ENCODE assay signal across 25 cellular contexts in genomic region chr1:41373373-41373772, GRCh38. TPM values are rescaled to one million over a fixed set of nuclear protein-coding genes. Genes with fewer than 3 reads are reported as not detected.
A peak's percentile ranks its signal among the peaks of the same experiment; 100 is the strongest.
DNase-seq lines count a peak whose midpoint lies in the region; ATAC-seq and TF ChIP-seq lines count a peak whose summit lies in the region.
"Had no signal": no experiment of that assay in that cellular context is flagged by ENCODE, and none has a peak within 500 bp of the region (broad histone marks: within the 10 kb centered on the region; RNA-seq: fewer than 3 reads in every experiment).

No MANE protein-coding gene starts in this region.

- peak overlapping the region; percentile 9 for H3K9ac ChIP-seq in neuronal stem cell (ENCODE audit: low read depth, low read length, poor library complexity)

- no peak overlapping the region for H3K14ac ChIP-seq in neuronal stem cell (ENCODE audit: low read length)

- H3K9me3 ChIP-seq in WERI-Rb-1 (ENCODE audit: severe bottlenecking) (no peaks in the 10 kb centered on the region), neuronal stem cell (replicated peaks in 1 of 2; ENCODE audit: control insufficient read depth in 2 of 2, insufficient read depth in 1 of 2, low read depth in 1 of 2, low read length in 2 of 2) (no peaks in the 10 kb centered on the region)

- no peak overlapping the region for H2BK12ac ChIP-seq in neuronal stem cell (ENCODE audit: low read length)

- peaks cover 53% of the 10 kb centered on the region for H3K36me3 ChIP-seq in WERI-Rb-1
- no peaks in the 10 kb centered on the region for H3K36me3 ChIP-seq in neuronal stem cell (replicated peaks in 1 of 2; ENCODE audit: control insufficient read depth in 2 of 2, insufficient read depth in 2 of 2, low read length in 2 of 2)

- no peak overlapping the region for H3K4ac ChIP-seq in neuronal stem cell (ENCODE audit: low read length)

- no peak overlapping the region for H4K91ac ChIP-seq in neuronal stem cell (ENCODE audit: low read depth, low read length, poor library complexity)

- no peak for ATAC-seq in Right ventricle myocardium inferior
- no peak for ATAC-seq in Right ventricle myocardium superior (ENCODE audit: poor library complexity)
- ATAC-seq: CD8-positive, alpha-beta T cell; GM12878; HCT116 had no signal

- H3K4me2 ChIP-seq in neuronal stem cell (ENCODE audit: insufficient read depth, low read length, poor library complexity, severe bottlenecking), result no peak overlapping the region

- H3K4me1 ChIP-seq in neuronal stem cell (ENCODE audit: control insufficient read depth in 2 of 2, insufficient read depth in 1 of 2, low read depth in 1 of 2, low read length in 2 of 2), result peaks cover 16 to 20% of the 10 kb centered on the region in 2 donors

- H2BK15ac ChIP-seq in neuronal stem cell (ENCODE audit: low read length), result peak overlapping the region; percentile 34

- H3K23ac ChIP-seq in neuronal stem cell (ENCODE audit: low read depth, low read length, poor library complexity), result no peak overlapping the region

- no CpG with 5 or more reads among the region's 6 CpGs for WGBS in neuronal stem cell (ENCODE audit: extremely low coverage in 2 of 2, insufficient read length in 2 of 2, insufficient replicate concordance in 1 of 2), 2 donors

- no peak for TF ChIP-seq CTCF in WERI-Rb-1 (IDR thresholded peaks at IDR 0.05; ENCODE audit: low read depth, low read length)

- H3K4me3 ChIP-seq in WERI-Rb-1 (ENCODE audit: low read depth, low read length) (no peak overlapping the region), neuronal stem cell (ENCODE audit: low read length in 2 of 2) (peak overlapping the region in 1 of 2 donors; percentile 1)
- H3K4me3 ChIP-seq: GM12878 had no signal

- H2AFZ ChIP-seq in neuronal stem cell (ENCODE audit: low read length), result no peak overlapping the region

- no peak overlapping the region for H4K8ac ChIP-seq in neuronal stem cell (ENCODE audit: low read depth, low read length)

- H3K27me3 ChIP-seq in WERI-Rb-1 (ENCODE audit: insufficient read depth, low read depth, severe bottlenecking) (no peaks in the 10 kb centered on the region), neuronal stem cell (ENCODE audit: control insufficient read depth in 3 of 3, insufficient read depth in 3 of 3, low read depth in 1 of 3, low read length in 3 of 3) (peaks cover 0 to 58% (median 0%) of the 10 kb centered on the region in 3 experiments)

- peak overlapping the region; percentile 30 for H3K18ac ChIP-seq in neuronal stem cell (ENCODE audit: low read length)

- DNase-seq in Right ventricle myocardium inferior (ENCODE audit: missing footprints) (peak; percentile 18), Right ventricle myocardium superior (no peak), WERI-Rb-1 (no peak), neuronal stem cell (ENCODE audit: low spot score) (no peak), Ammon's horn (ENCODE audit: low spot score) (no peak), SKM-1 treated with dmso at 0.1 percent for 144 hours (lab: John Stamatoyannopoulos, UW; ENCODE audit: unreplicated experiment) (no peak), SIG-M5 (lab: John Stamatoyannopoulos, UW) (no peak)
- DNase-seq: C1 segment of cervical spinal cord; CD8-positive, alpha-beta T cell; DMS 273 treated with DMSO at 0.1 percent for 48 hours; DMS79; EL; GDM1; IMR-90; KG1; NCI-H1092 treated with DMSO at 0.1 percent for 48 hours; NCI-H1436; NCI-H187; NCI-H2107; NCI-H446; NCI-H524 treated with DMSO at 0.1 percent for 48 hours; NCI-H774; RPMI8226 had no signal

- no peak overlapping the region for H2BK120ac ChIP-seq in neuronal stem cell (ENCODE audit: low read depth, low read length)

- intact Hi-C loops in Right ventricle myocardium inferior (cut with DNase I), result no loop called here
- intact Hi-C loops in Right ventricle myocardium superior (cut with DNase I), result no loop called here

- H3K79me1 ChIP-seq in neuronal stem cell (ENCODE audit: low read depth, low read length), result no peaks in the 10 kb centered on the region

- peak overlapping the region; percentile 16 for H2AK5ac ChIP-seq in neuronal stem cell (ENCODE audit: low read depth, low read length)

- no peak overlapping the region for H2BK5ac ChIP-seq in neuronal stem cell (ENCODE audit: low read length)

- peak overlapping the region; percentile 93 for H3K27ac ChIP-seq in WERI-Rb-1
- H3K27ac ChIP-seq in neuronal stem cell (replicated peaks; ENCODE audit: low read length), result no peak overlapping the region

RNA-seq across cellular contexts. Expression of gene FOXO6, which starts 12.1 kb away (rescaled TPM):
- total RNA-seq in Right ventricle myocardium inferior (4.5 TPM), Right ventricle myocardium superior (3.6 TPM)
- polyA plus RNA-seq in neuronal stem cell (2013, experiment 1 of 2), result 3.4 TPM
- polyA plus RNA-seq in neuronal stem cell (2013, experiment 2 of 2), result 3.1 TPM
- total RNA-seq: GM12878, IMR-90 had no signal
- polyA plus RNA-seq: IMR-90 had no signal
